ENCODE assay signal across 16 cellular contexts in genomic region chr2:196983934-196984333, GRCh38. TPM values are rescaled to one million over a fixed set of nuclear protein-coding genes. Genes with fewer than 3 reads are reported as not detected.
DNase-seq lines count a peak whose midpoint lies in the region; ATAC-seq and TF ChIP-seq lines count a peak whose summit lies in the region.
"Had no signal": no experiment of that assay in that cellular context is flagged by ENCODE, and none has a peak within 500 bp of the region (broad histone marks: within the 10 kb centered on the region; RNA-seq: fewer than 3 reads in every experiment).

No MANE protein-coding gene starts in this region.

- peaks cover 40% of the 10 kb centered on the region for H3K4me1 Mint-ChIP-seq in activated naive CD8-positive, alpha-beta T cell (ENCODE audit: low read depth)
- peaks cover 48% of the 10 kb centered on the region for H3K4me1 Mint-ChIP-seq in activated naive CD8-positive, alpha-beta T cell treated with anti-CD3 and anti-CD28 coated beads, Interleukin-2, amount 50 U/mL, for 24 hours

- H3K27ac ChIP-seq in upper lobe of right lung: no peak overlapping the region
- H3K27ac ChIP-seq in trophoblast cell (ENCODE audit: low read depth, low read length): no peak overlapping the region
- H3K27ac ChIP-seq: cardiac muscle cell, sigmoid colon had no signal

- H3K4me3 Mint-ChIP-seq in activated naive CD8-positive, alpha-beta T cell: no peak overlapping the region
- H3K4me3 Mint-ChIP-seq in activated naive CD8-positive, alpha-beta T cell treated with anti-CD3 and anti-CD28 coated beads, Interleukin-2, amount 50 U/mL, for 24 hours: no peak overlapping the region
- H3K4me3 Mint-ChIP-seq: activated CD4-positive, alpha-beta memory T cell treated with anti-CD3 and anti-CD28 coated beads, Interleukin-2, amount 10 ng/mL, durations not matched to agents 7 days and 5 days had no signal

- no CpG with 5 or more reads among the region's 3 CpGs for WGBS in trophoblast cell (ENCODE audit: extremely low coverage, insufficient coverage, insufficient read length)

- H3K27ac Mint-ChIP-seq in activated naive CD8-positive, alpha-beta T cell: peak overlapping the region; percentile 95
- H3K27ac Mint-ChIP-seq in activated naive CD8-positive, alpha-beta T cell treated with anti-CD3 and anti-CD28 coated beads, Interleukin-2, amount 50 U/mL, for 24 hours: no peak overlapping the region
- H3K27ac Mint-ChIP-seq: activated CD4-positive, alpha-beta memory T cell treated with anti-CD3 and anti-CD28 coated beads, Interleukin-2, amount 10 ng/mL, durations not matched to agents 7 days and 5 days had no signal

- no peak overlapping the region for H2BK120ac ChIP-seq in trophoblast cell (ENCODE audit: insufficient read depth, low read length, poor library complexity)

- no peaks in the 10 kb centered on the region for H3K36me3 ChIP-seq in upper lobe of right lung
- H3K36me3 ChIP-seq in trophoblast cell (ENCODE audit: control insufficient read depth in 1 of 2, insufficient read depth in 2 of 2, low read length in 2 of 2): no peaks in the 10 kb centered on the region
- H3K36me3 ChIP-seq: cardiac muscle cell, left lung, sigmoid colon had no signal

- peaks cover 7% of the 10 kb centered on the region for H3K9me3 Mint-ChIP-seq in activated naive CD8-positive, alpha-beta T cell (ENCODE audit: low read depth)
- peaks cover 11% of the 10 kb centered on the region for H3K9me3 Mint-ChIP-seq in activated naive CD8-positive, alpha-beta T cell treated with anti-CD3 and anti-CD28 coated beads, Interleukin-2, amount 50 U/mL, for 24 hours

- peaks cover 11% of the 10 kb centered on the region for H3K36me3 Mint-ChIP-seq in activated naive CD8-positive, alpha-beta T cell
- peaks cover 37% of the 10 kb centered on the region for H3K36me3 Mint-ChIP-seq in activated naive CD8-positive, alpha-beta T cell treated with anti-CD3 and anti-CD28 coated beads, Interleukin-2, amount 50 U/mL, for 24 hours (ENCODE audit: low read depth)

- no peak overlapping the region for H4K91ac ChIP-seq in trophoblast cell (ENCODE audit: low read depth, low read length)

- no peak overlapping the region for H3K18ac ChIP-seq in trophoblast cell (ENCODE audit: low read length)

- no peaks in the 10 kb centered on the region for H3K27me3 Mint-ChIP-seq in activated naive CD8-positive, alpha-beta T cell
- no peaks in the 10 kb centered on the region for H3K27me3 Mint-ChIP-seq in activated naive CD8-positive, alpha-beta T cell treated with anti-CD3 and anti-CD28 coated beads, Interleukin-2, amount 50 U/mL, for 24 hours
- H3K27me3 Mint-ChIP-seq: activated CD4-positive, alpha-beta memory T cell treated with anti-CD3 and anti-CD28 coated beads, Interleukin-2, amount 10 ng/mL, durations not matched to agents 7 days and 5 days had no signal

- intact Hi-C loops in upper lobe of right lung (cut with DNase I): no loop called here

- no peak overlapping the region for H2BK12ac ChIP-seq in trophoblast cell (ENCODE audit: low read length)

- H3K79me2 ChIP-seq in trophoblast cell (ENCODE audit: control insufficient read depth, insufficient read depth, low read length, poor library complexity): no peaks in the 10 kb centered on the region

- H2AK5ac ChIP-seq in trophoblast cell (ENCODE audit: low read length): no peak overlapping the region

- TF ChIP-seq CTCF in fibroblast of mammary gland (conservative IDR thresholded peaks at IDR 0.05; ENCODE audit: control insufficient read depth, insufficient read depth, low read depth, low read length) (no peak), upper lobe of right lung (IDR thresholded peaks at IDR 0.05) (no peak)

- H3K9ac ChIP-seq in trophoblast cell (ENCODE audit: low read length): no peak overlapping the region

- no peak overlapping the region for H2AFZ ChIP-seq in trophoblast cell (ENCODE audit: insufficient read depth, low read length, poor library complexity)

- H3K4me2 ChIP-seq in trophoblast cell (ENCODE audit: low read length): no peak overlapping the region

- no peak overlapping the region for H3K4ac ChIP-seq in trophoblast cell (ENCODE audit: low read depth, low read length)

- no peak overlapping the region for H2BK5ac ChIP-seq in trophoblast cell (ENCODE audit: low read depth, low read length, poor library complexity)

- H3K4me3 ChIP-seq in fibroblast of mammary gland (ENCODE audit: control insufficient read depth, low read depth, low read length): no peak overlapping the region
- no peak overlapping the region for H3K4me3 ChIP-seq in upper lobe of right lung
- H3K4me3 ChIP-seq in trophoblast cell (ENCODE audit: low read depth, low read length): no peak overlapping the region
- H3K4me3 ChIP-seq: cardiac muscle cell, left lung, sigmoid colon had no signal

- H3K79me1 ChIP-seq in trophoblast cell (ENCODE audit: low read length): no peaks in the 10 kb centered on the region

- H3K23ac ChIP-seq in trophoblast cell (ENCODE audit: low read length): no peak overlapping the region

- H4K12ac ChIP-seq in trophoblast cell (ENCODE audit: low read depth, low read length): no peak overlapping the region

- no peak for DNase-seq in activated naive CD8-positive, alpha-beta T cell treated with anti-CD3 and anti-CD28 coated beads, Interleukin-2, amount 50 U/mL, for 24 hours
- peak; percentile 14 for DNase-seq in OCI-M1 (lab: John Stamatoyannopoulos, UW)
- DNase-seq in fibroblast of mammary gland (ENCODE audit: low read depth): peak; percentile 78
- no peak for DNase-seq in upper lobe of right lung
- DNase-seq in trophoblast cell: no peak
- DNase-seq in NCI-H510A (lab: John Stamatoyannopoulos, UW): no peak
- DNase-seq: activated CD4-positive, alpha-beta memory T cell treated with anti-CD3 and anti-CD28 coated beads, Interleukin-2, amount 10 ng/mL, durations not matched to agents 7 days and 5 days; activated gamma-delta T cell; left lung; NCI-H1417; NCI-H524 treated with DMSO at 0.1 percent for 48 hours; sigmoid colon; T-helper 9 cell had no signal

- no peaks in the 10 kb centered on the region for H3K9me3 ChIP-seq in upper lobe of right lung
- H3K9me3 ChIP-seq in trophoblast cell (ENCODE audit: insufficient read depth, low read depth, low read length): no peaks in the 10 kb centered on the region
- H3K9me3 ChIP-seq: left lung, sigmoid colon had no signal

- peaks cover 14% of the 10 kb centered on the region for H3K4me1 ChIP-seq in upper lobe of right lung
- H3K4me1 ChIP-seq in trophoblast cell (ENCODE audit: control insufficient read depth in 1 of 2, insufficient read depth in 2 of 2, low read length in 2 of 2): no peaks in the 10 kb centered on the region

- H3K27me3 ChIP-seq in upper lobe of right lung (no peaks in the 10 kb centered on the region), trophoblast cell (ENCODE audit: insufficient read depth, low read length) (no peaks in the 10 kb centered on the region)
- H3K27me3 ChIP-seq: cardiac muscle cell, left lung, sigmoid colon had no signal

- no peak overlapping the region for H4K8ac ChIP-seq in trophoblast cell (ENCODE audit: low read depth, low read length)

- ATAC-seq in activated naive CD8-positive, alpha-beta T cell treated with anti-CD3 and anti-CD28 coated beads, Interleukin-2, amount 50 U/mL, for 24 hours: no peak
- ATAC-seq in upper lobe of right lung (peak; percentile 71), HG02973 (IDR thresholded peaks at IDR 0.05; ENCODE audit: unreplicated experiment) (no peak)
- ATAC-seq: left lung had no signal

- no peak overlapping the region for H3K14ac ChIP-seq in trophoblast cell (ENCODE audit: low read length)

RNA-seq across cellular contexts. Expression of gene PGAP1, which starts 57.4 kb away (rescaled TPM):
- total RNA-seq in upper lobe of right lung: 15.2 TPM
- 5.6 TPM in 2 replicates for polyA plus RNA-seq in trophoblast cell (2013)

Comparison
In these comparisons a context has a peak if more than half of its experiments do, and no peak if none do; other contexts are left out.
1. DNase-seq: peak in OCI-M1 (single experiment) and fibroblast of mammary gland (single experiment); none in activated naive CD8-positive, alpha-beta T cell treated with anti-CD3 and anti-CD28 coated beads, Interleukin-2, amount 50 U/mL, for 24 hours (single experiment), upper lobe of right lung (single experiment), trophoblast cell (0 of 2) and NCI-H510A (single experiment).